In the genomic region with DNA sequence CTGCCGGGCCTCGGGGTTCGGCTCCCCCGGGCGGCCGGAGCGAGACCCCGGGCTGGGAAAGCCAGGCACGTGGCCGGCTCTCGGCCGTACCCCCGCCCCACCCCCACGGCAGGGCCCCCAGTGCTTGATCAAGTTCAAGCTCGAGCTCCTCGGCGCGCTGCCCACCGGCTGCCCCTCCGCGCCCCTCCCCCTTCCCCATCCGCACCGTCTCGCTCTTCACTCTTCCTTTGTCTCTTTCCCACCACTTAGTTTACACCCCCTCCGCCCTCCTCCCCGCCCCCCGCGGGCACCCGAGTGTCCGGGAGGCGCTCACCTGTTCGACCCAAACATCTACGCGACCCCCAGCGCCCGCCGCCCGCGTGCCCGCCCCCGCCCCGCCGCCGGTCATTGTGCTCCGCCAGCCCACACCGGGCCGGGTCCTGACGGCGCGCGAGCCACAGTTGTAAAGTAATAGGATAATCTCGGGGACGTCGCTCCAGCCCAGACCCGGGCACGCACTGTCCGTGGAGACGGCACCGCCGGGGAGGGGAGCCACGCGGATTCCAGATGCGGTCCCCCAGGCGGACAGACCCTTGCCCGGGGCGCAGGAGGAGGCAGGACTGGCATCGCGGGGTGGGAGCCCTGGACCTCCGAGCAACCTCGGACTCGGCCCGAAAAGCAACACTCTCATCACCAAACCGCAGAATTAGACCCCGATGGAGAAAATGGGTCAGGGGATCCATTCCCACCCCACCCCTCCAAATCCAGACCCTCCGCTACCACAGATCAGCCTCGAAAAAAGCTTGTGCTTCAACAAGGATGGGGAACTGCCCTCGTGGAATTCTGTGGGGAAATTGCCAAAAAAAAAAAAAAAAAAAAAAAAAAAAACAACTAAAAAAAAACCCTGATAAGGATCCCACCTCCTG, we compare ENCODE assay signal across 8 cellular contexts.
DNase-seq lines count a peak whose midpoint lies in the region; ATAC-seq, FAIRE-seq and TF ChIP-seq lines count a peak whose summit lies in the region.

No MANE protein-coding gene starts in this region.

- H2AFZ ChIP-seq in parathyroid adenoma, result peak overlapping the region; percentile 70

- H3K4me2 ChIP-seq in parathyroid adenoma (ENCODE audit: low read length), result peak overlapping the region; percentile 94

- intact Hi-C loops in activated T-helper 1 cell treated with anti-CD3 and anti-CD28 coated beads, Interleukin-12 subunit alpha, Interleukin-12 subunit beta, Interleukin-2, Interleukin-4 antibody, amounts not matched to agents 30 ng/mL and 10 ng/mL and 1 ng/mL, durations not matched to agents 14 hours and 24 hours and 36 hours (cut with micrococcal nuclease), result loop anchor here (1.0 to 10.0 kb wide), 6 partner anchors 45 to 330 kb away; no protein-coding TSS in a partner anchor

- H3K4me3 ChIP-seq in GM06990 (replicated peaks; ENCODE audit: low read depth, low read length), result peak overlapping the region; percentile 65
- peak overlapping the region; percentile 92 to 95 for H3K4me3 ChIP-seq in gastroesophageal sphincter
- H3K4me3 ChIP-seq in parathyroid adenoma (ENCODE audit: low read depth, low read length), result peak overlapping the region; percentile 68

- 0 to 2% methylated on average over 4 to 21 of the region's 77 CpGs for WGBS in gastroesophageal sphincter (ENCODE audit: low coverage in 1 of 2), 2 donors

- peaks cover 0 to 56% (median 20%) of the 10 kb centered on the region in 3 donors for H3K4me1 ChIP-seq in gastroesophageal sphincter
- peaks cover 18% of the 10 kb centered on the region for H3K4me1 ChIP-seq in parathyroid adenoma

- peaks cover 7% of the 10 kb centered on the region for H3K36me3 Mint-ChIP-seq in activated T-helper 1 cell treated with anti-CD3 and anti-CD28 coated beads, Interleukin-12 subunit alpha, Interleukin-12 subunit beta, Interleukin-2, Interleukin-4 antibody, amounts not matched to agents 30 ng/mL and 10 ng/mL and 1 ng/mL, durations not matched to agents 14 hours and 24 hours and 36 hours (ENCODE audit: low read depth)

- peaks cover 21% of the 10 kb centered on the region for H3K4me1 Mint-ChIP-seq in activated T-helper 1 cell treated with anti-CD3 and anti-CD28 coated beads, Interleukin-12 subunit alpha, Interleukin-12 subunit beta, Interleukin-2, Interleukin-4 antibody, amounts not matched to agents 30 ng/mL and 10 ng/mL and 1 ng/mL, durations not matched to agents 14 hours and 24 hours and 36 hours (ENCODE audit: low read depth)

- H3K9me3 ChIP-seq in gastroesophageal sphincter (no peaks in the 10 kb centered on the region), parathyroid adenoma (ENCODE audit: control insufficient read depth, low read length) (no peaks in the 10 kb centered on the region)

- H3K27ac ChIP-seq in gastroesophageal sphincter (peak overlapping the region; percentile 14 to 91 (median 87)), parathyroid adenoma (peak overlapping the region; percentile 60)

- TF ChIP-seq EP300 in gastroesophageal sphincter (IDR thresholded peaks at IDR 0.05), result no peak

- H3K36me3 ChIP-seq in GM06990 (ENCODE audit: control insufficient read depth, insufficient read depth, low read length), result no peaks in the 10 kb centered on the region
- H3K36me3 ChIP-seq in gastroesophageal sphincter, result no peaks in the 10 kb centered on the region
- no peaks in the 10 kb centered on the region for H3K36me3 ChIP-seq in parathyroid adenoma (ENCODE audit: control insufficient read depth, insufficient read depth, low read length)

- H3K27me3 ChIP-seq in GM06990 (replicated peaks; ENCODE audit: control insufficient read depth, insufficient read depth, low read length) (no peaks in the 10 kb centered on the region; the same call in 1 of the 2 replicates), gastroesophageal sphincter (no peaks in the 10 kb centered on the region), parathyroid adenoma (ENCODE audit: control insufficient read depth, insufficient read depth, low read length) (no peaks in the 10 kb centered on the region)

- H3K79me2 ChIP-seq in parathyroid adenoma, result peaks cover 6% of the 10 kb centered on the region

- no peak for FAIRE-seq in GM19239 (lab: Jason Lieb, UNC)

- H3K27ac Mint-ChIP-seq in activated T-helper 1 cell treated with anti-CD3 and anti-CD28 coated beads, Interleukin-12 subunit alpha, Interleukin-12 subunit beta, Interleukin-2, Interleukin-4 antibody, amounts not matched to agents 30 ng/mL and 10 ng/mL and 1 ng/mL, durations not matched to agents 14 hours and 24 hours and 36 hours, result peak overlapping the region; percentile 85

- H3K27me3 Mint-ChIP-seq in activated T-helper 1 cell treated with anti-CD3 and anti-CD28 coated beads, Interleukin-12 subunit alpha, Interleukin-12 subunit beta, Interleukin-2, Interleukin-4 antibody, amounts not matched to agents 30 ng/mL and 10 ng/mL and 1 ng/mL, durations not matched to agents 14 hours and 24 hours and 36 hours (ENCODE audit: insufficient read depth), result peaks cover 7% of the 10 kb centered on the region

- TF ChIP-seq POLR2A in gastroesophageal sphincter (IDR thresholded peaks at IDR 0.05), result no peak

- ATAC-seq in gastroesophageal sphincter, result no peak
- no peak for ATAC-seq in GM21423 (IDR thresholded peaks at IDR 0.05; ENCODE audit: unreplicated experiment)

- no peak for DNase-seq in GM06990 (ENCODE audit: extremely low read depth, insufficient read length)
- DNase-seq in NCI-H526 treated with DMSO at 0.1 percent for 48 hours (lab: John Stamatoyannopoulos, UW), result peak; percentile 61
- peak; percentile 6 for DNase-seq in activated T-helper 1 cell treated with anti-CD3 and anti-CD28 coated beads, Interleukin-12 subunit alpha, Interleukin-12 subunit beta, Interleukin-2, Interleukin-4 antibody, amounts not matched to agents 30 ng/mL and 10 ng/mL and 1 ng/mL, durations not matched to agents 14 hours and 24 hours and 36 hours (ENCODE audit: low spot score)
- no peak for DNase-seq in GM19239 (ENCODE audit: insufficient read length, low spot score)
- no peak for DNase-seq in midbrain (lab: John Stamatoyannopoulos, UW)

- H3K9ac ChIP-seq in parathyroid adenoma, result no peak overlapping the region

- TF ChIP-seq CTCF in GM06990 (IDR thresholded peaks at IDR 0.05; ENCODE audit: insufficient read depth, low read length, poor library complexity, severe bottlenecking) (no peak), gastroesophageal sphincter (IDR thresholded peaks at IDR 0.05) (no peak), parathyroid adenoma (IDR thresholded peaks at IDR 0.05) (no peak)

- no peaks in the 10 kb centered on the region for H3K9me3 Mint-ChIP-seq in activated T-helper 1 cell treated with anti-CD3 and anti-CD28 coated beads, Interleukin-12 subunit alpha, Interleukin-12 subunit beta, Interleukin-2, Interleukin-4 antibody, amounts not matched to agents 30 ng/mL and 10 ng/mL and 1 ng/mL, durations not matched to agents 14 hours and 24 hours and 36 hours

- peak overlapping the region; percentile 89 for H3K4me3 Mint-ChIP-seq in activated T-helper 1 cell treated with anti-CD3 and anti-CD28 coated beads, Interleukin-12 subunit alpha, Interleukin-12 subunit beta, Interleukin-2, Interleukin-4 antibody, amounts not matched to agents 30 ng/mL and 10 ng/mL and 1 ng/mL, durations not matched to agents 14 hours and 24 hours and 36 hours

Comparison
In these comparisons a context has a peak if more than half of its experiments do, and no peak if none do; other contexts are left out.
1. DNase-seq: peak in NCI-H526 treated with DMSO at 0.1 percent for 48 hours (single experiment) and activated T-helper 1 cell treated with anti-CD3 and anti-CD28 coated beads, Interleukin-12 subunit alpha, Interleukin-12 subunit beta, Interleukin-2, Interleukin-4 antibody, amounts not matched to agents 30 ng/mL and 10 ng/mL and 1 ng/mL, durations not matched to agents 14 hours and 24 hours and 36 hours (single experiment); none in GM06990 (single experiment), GM19239 (single experiment) and midbrain (single experiment).
2. Peak in every context shown above with its lines, with median percentiles within 50 percentile points of each other: H3K4me3 ChIP-seq.